Comparison of ENCODE assay signal across 9 cellular contexts in genomic region chrX:100368167-100368566, GRCh38. TPM values are rescaled to one million over a fixed set of nuclear protein-coding genes. Genes with fewer than 3 reads are reported as not detected.
DNase-seq lines count a peak whose midpoint lies in the region; ATAC-seq, FAIRE-seq and TF ChIP-seq lines count a peak whose summit lies in the region.
"Had no signal": no experiment of that assay in that cellular context is flagged by ENCODE, and none has a peak within 500 bp of the region (broad histone marks: within the 10 kb centered on the region; RNA-seq: fewer than 3 reads in every experiment).

No MANE protein-coding gene starts in this region.

- H2AFZ ChIP-seq in K562 (ENCODE audit: low read depth, low read length), result no peak overlapping the region
- H2AFZ ChIP-seq in osteoblast (ENCODE audit: low read length), result no peak overlapping the region

- CTCF ChIA-PET in K562 (lab: Yijun Ruan, JAX; ENCODE audit: low intra/inter-chr PET ratio), result no interaction called here

- H3K4me3 ChIP-seq in HL-60 (replicated peaks; ENCODE audit: insufficient read depth, low read length) (no peak overlapping the region), K562 (no peak overlapping the region), osteoblast (ENCODE audit: insufficient read depth, low read length) (no peak overlapping the region), heart right ventricle (no peak overlapping the region)
- H3K4me3 ChIP-seq: BLaER1 had no signal

- POLR2A ChIA-PET in K562 (lab: Yijun Ruan, JAX), result no interaction called here

- DNase-seq in NCI-H524 (lab: John Stamatoyannopoulos, UW), result peak; percentile 8 to 23
- DNase-seq in NCI-H524 treated with DMSO at 0.1 percent for 48 hours (lab: John Stamatoyannopoulos, UW), result no peak
- DNase-seq in HL-60 (ENCODE audit: low read depth in 1 of 2, low spot score in 1 of 2), result peak in 1 of 2 experiments; percentile 2
- DNase-seq in K562 (ENCODE audit: extremely low read depth in 1 of 4, low spot score in 3 of 4), result peak in 2 of 4 experiments; percentile 5 to 7
- DNase-seq in osteoblast (ENCODE audit: insufficient read length, low spot score, missing footprints), result peak; percentile 68
- DNase-seq in NCI-H446 (lab: John Stamatoyannopoulos, UW), result no peak
- DNase-seq in heart right ventricle, result no peak

- H3K27ac ChIP-seq in HL-60 (replicated peaks) (no peak overlapping the region), K562 (ENCODE audit: extremely low read depth, low read depth, low read length) (no peak overlapping the region), osteoblast (ENCODE audit: low read depth, low read length) (no peak overlapping the region), heart right ventricle (no peak overlapping the region)
- H3K27ac ChIP-seq: BLaER1 had no signal

- H3K4me1 ChIP-seq in K562 (replicated peaks in 1 of 2; ENCODE audit: control insufficient read depth in 2 of 2, insufficient read depth in 2 of 2, low read length in 2 of 2), result no peaks in the 10 kb centered on the region
- no peaks in the 10 kb centered on the region for H3K4me1 ChIP-seq in osteoblast (ENCODE audit: insufficient read depth, low read length)
- no peaks in the 10 kb centered on the region for H3K4me1 ChIP-seq in heart right ventricle

- H3K27me3 ChIP-seq in HL-60 (ENCODE audit: insufficient read depth, poor library complexity, severe bottlenecking) (no peaks in the 10 kb centered on the region), K562 (ENCODE audit: control insufficient read depth in 2 of 2, insufficient read depth in 2 of 2, low read length in 2 of 2) (no peaks in the 10 kb centered on the region), osteoblast (ENCODE audit: insufficient read depth, low read length) (peaks cover 4% of the 10 kb centered on the region), heart right ventricle (peaks cover 0 to 30% (median 0%) of the 10 kb centered on the region in 7 donors)

- H3K9me3 ChIP-seq in K562 (replicated peaks; ENCODE audit: control insufficient read depth, insufficient read depth, low read depth, low read length), result no peaks in the 10 kb centered on the region
- H3K9me3 ChIP-seq in osteoblast (ENCODE audit: low read depth, low read length), result no peaks in the 10 kb centered on the region
- no peaks in the 10 kb centered on the region for H3K9me3 ChIP-seq in heart right ventricle
- H3K9me3 ChIP-seq: BLaER1 had no signal

- H4K20me1 ChIP-seq in K562 (replicated peaks; ENCODE audit: control insufficient read depth, insufficient read depth, low read length), result no peaks in the 10 kb centered on the region
- no peaks in the 10 kb centered on the region for H4K20me1 ChIP-seq in osteoblast (ENCODE audit: insufficient read depth, low read length)
- H4K20me1 ChIP-seq: BLaER1 had no signal

- peak; percentile 75; the same call in 2 of the 3 replicates for ATAC-seq in K562
- no peak for ATAC-seq in GM21619 (IDR thresholded peaks at IDR 0.05; ENCODE audit: unreplicated experiment)
- no peak for ATAC-seq in heart right ventricle

- H3K9me1 ChIP-seq in K562 (ENCODE audit: control insufficient read depth, insufficient read depth, low read length), result no peaks in the 10 kb centered on the region

- H3K79me2 ChIP-seq in K562 (ENCODE audit: control insufficient read depth, insufficient read depth, low read length) (no peaks in the 10 kb centered on the region), osteoblast (ENCODE audit: insufficient read depth, low read length) (no peaks in the 10 kb centered on the region)

- TF ChIP-seq EP300 in K562 (IDR thresholded peaks at IDR 0.05; ENCODE audit: low read length), result no peak

- intact Hi-C loops in K562 (cut with micrococcal nuclease) (no loop called here), heart right ventricle (cut with DNase I) (no loop called here)

- no TSS peak for BruUV-seq in K562 (replicated peaks; lab: Mats Ljungman, UMichigan)

- no peak for FAIRE-seq in K562 (lab: Jason Lieb, UNC)

- H3K4me2 ChIP-seq in K562 (ENCODE audit: insufficient read depth, low read length), result no peak overlapping the region
- no peak overlapping the region for H3K4me2 ChIP-seq in osteoblast (ENCODE audit: insufficient read depth, low read length)
- H3K4me2 ChIP-seq: BLaER1 had no signal

- in situ Hi-C loops in K562 (cut with MboI), result no loop called here

- no peak for TF ChIP-seq POLR2A in K562 (conservative IDR thresholded peaks at IDR 0.05)

- no peak overlapping the region for H3K9ac ChIP-seq in K562 (ENCODE audit: insufficient read depth in 1 of 2, low read depth in 2 of 2, low read length in 2 of 2)
- H3K9ac ChIP-seq: BLaER1 had no signal

- peak in 1 of 2 experiments; percentile 15; a peak in 1 of 4 replicates for TF ChIP-seq RAD21 in K562 (CRISPR knock-in tag; conservative IDR thresholded peaks at IDR 0.05 in 1 of 2, IDR thresholded peaks at IDR 0.05 in 1 of 2)

- H3K36me3 ChIP-seq in K562 (ENCODE audit: control insufficient read depth, insufficient read depth, low read length) (no peaks in the 10 kb centered on the region), osteoblast (ENCODE audit: insufficient read depth, low read length) (no peaks in the 10 kb centered on the region), heart right ventricle (no peaks in the 10 kb centered on the region)
- H3K36me3 ChIP-seq: BLaER1 had no signal

- TF ChIP-seq CTCF in HL-60 (IDR thresholded peaks at IDR 0.05; ENCODE audit: insufficient read depth, low read length), result peak; percentile 12
- peak in 2 of 3 experiments; percentile 30; a peak in 2 of 6 replicates for TF ChIP-seq CTCF in K562 (IDR thresholded peaks at IDR 0.05 in 2 of 3, conservative IDR thresholded peaks at IDR 0.05 in 1 of 3; ENCODE audit: insufficient read depth in 2 of 3, low read depth in 1 of 3, low read length in 3 of 3)
- TF ChIP-seq CTCF in osteoblast (IDR thresholded peaks at IDR 0.05; ENCODE audit: extremely low read depth, low read depth, low read length), result peak; percentile 25
- TF ChIP-seq CTCF in heart right ventricle (IDR thresholded peaks at IDR 0.05), result peak in 4 of 9 donors; percentile 14 to 41 (median 28)

TF ChIP-seq in K562, 482 proteins besides CTCF, POLR2A, EP300 and RAD21 (continues in another document):
- TF ChIP-seq SIN3A (IDR thresholded peaks at IDR 0.05; ENCODE audit: borderline replicate concordance in 2 of 2, control insufficient read depth in 1 of 2, low read depth in 2 of 2, low read length in 2 of 2), result no peak
- TF ChIP-seq SMARCC2 (IDR thresholded peaks at IDR 0.05; ENCODE audit: low read depth), result no peak
- no peak for TF ChIP-seq ZNF592 (IDR thresholded peaks at IDR 0.05)
- TF ChIP-seq PML (IDR thresholded peaks at IDR 0.05; ENCODE audit: low read length), result no peak
- TF ChIP-seq ZNF212 (CRISPR knock-in tag; IDR thresholded peaks at IDR 0.05), result no peak
- TF ChIP-seq NR2C2 (CRISPR knock-in tag; IDR thresholded peaks at IDR 0.05), result no peak
- TF ChIP-seq NR2C2 (tag; IDR thresholded peaks at IDR 0.05), result no peak
- no peak for TF ChIP-seq MYC (IDR thresholded peaks at IDR 0.05; ENCODE audit: low read depth, low read length)
- no peak for TF ChIP-seq MYC (CRISPR knock-in tag; IDR thresholded peaks at IDR 0.05; ENCODE audit: borderline replicate concordance, low read depth)

RNA-seq across cellular contexts. Expression of gene PCDH19, which starts 41.9 kb away (rescaled TPM):
- total RNA-seq in K562 (2011; cell fraction: chromatin; rRNA removed; ENCODE audit: low replicate concordance), result not detected in 2 replicates
- not detected in 2 replicates for total RNA-seq in K562 (2011; cell fraction: nucleolus; rRNA removed)
- total RNA-seq in K562 (2011; cell fraction: nucleoplasm; rRNA removed), result not detected in 2 replicates
- total RNA-seq in K562 (2014; rRNA removed), result not detected in 2 replicates
- total RNA-seq in K562 (2014; rRNA removed; fragmentation: Illumina TruSeq; extraction: Trizol), result not detected in 2 replicates
- total RNA-seq in K562 (2015; rRNA removed; fragmentation: Illumina TruSeq; extraction: Trizol), result not detected in 2 replicates
- total RNA-seq in K562 (2021), result not detected in 2 replicates
- not detected in 2 replicates for polyA plus RNA-seq in K562 (2011; rRNA removed)
- polyA plus RNA-seq in K562 (2011; cell fraction: cytosol; rRNA removed), result not detected in 2 replicates
- not detected in 2 replicates for polyA plus RNA-seq in K562 (2011; cell fraction: nucleus; rRNA removed)
- not detected in 2 replicates for polyA plus RNA-seq in K562 (2012)
- polyA plus RNA-seq in K562 (2014; fragmentation: Illumina TruSeq; extraction: Trizol), result not detected in 2 replicates
- not detected for polyA plus RNA-seq in K562 (2014; fragmentation: Nextera tagmentation; extraction: Ambion mirVana)
- polyA plus RNA-seq in K562 (2014; rRNA removed), result not detected in 2 replicates
- polyA minus RNA-seq in K562 (2011; rRNA and poly(A)+ RNA removed), result not detected in 2 replicates
- polyA minus RNA-seq in K562 (2011; cell fraction: cytosol; rRNA and poly(A)+ RNA removed), result not detected in 2 replicates
- polyA minus RNA-seq in K562 (2011; cell fraction: nucleus; rRNA and poly(A)+ RNA removed), result not detected in 2 replicates
- 0.36 and 0.59 TPM in 2 replicates for total RNA-seq in osteoblast
- total RNA-seq in heart right ventricle, result 1 to 10 TPM in 3 of 10 donors, under 1 TPM in 7; 0.15 to 1.8 (median 0.67) TPM
- polyA plus RNA-seq in heart right ventricle, result under 1 TPM; 0.16 to 0.29 TPM

Comparison
In these comparisons a context has a peak if more than half of its experiments do, and no peak if none do; other contexts are left out.
1. DNase-seq: peak in NCI-H524 (2 of 2) and osteoblast (single experiment); none in NCI-H524 treated with DMSO at 0.1 percent for 48 hours (single experiment), NCI-H446 (0 of 2) and heart right ventricle (0 of 2).